In the genomic region with DNA sequence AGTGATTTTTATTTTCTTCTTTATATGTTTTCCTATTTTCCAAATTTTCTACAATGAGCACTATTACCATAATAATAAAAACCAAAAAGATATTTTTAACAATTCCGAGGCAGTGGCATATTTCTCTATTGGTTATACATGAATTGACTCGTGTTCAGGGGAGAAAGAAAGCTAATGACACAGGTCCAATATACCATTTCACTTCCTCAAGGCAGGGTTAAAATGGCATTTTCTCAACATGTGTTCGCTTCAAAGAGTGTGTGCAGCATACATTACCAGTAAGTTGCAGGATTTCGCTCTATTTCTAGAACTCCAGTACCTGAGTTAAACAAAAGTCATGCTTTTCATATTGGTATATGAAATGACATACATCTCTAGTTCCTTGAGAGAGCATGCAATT, we compare ENCODE assay signal across 9 cellular contexts.
"Had no signal": no experiment of that assay in that cellular context is flagged by ENCODE, and none has a peak within 500 bp of the region (broad histone marks: within the 10 kb centered on the region; RNA-seq: fewer than 3 reads in every experiment).

No MANE protein-coding gene starts in this region.

- H3K36me3 Mint-ChIP-seq: IgD-negative memory B cell had no signal

- H3K4me1 Mint-ChIP-seq: GM23338, H9, IgD-negative memory B cell had no signal

- H3K4me2 ChIP-seq: GM23338 had no signal

- H3K4me3 Mint-ChIP-seq: GM23338, H9, IgD-negative memory B cell had no signal

- DNase-seq: H9, HCEC 1CT, KG1 had no signal

- H3K27ac Mint-ChIP-seq: GM23338, H9 had no signal

- ATAC-seq: GM23338, HepG2 had no signal

- H3K4me3 ChIP-seq: GM23338 had no signal

- H3K9me3 Mint-ChIP-seq: GM23338 had no signal

- FAIRE-seq: H1, H54, HepG2, HTR-8/SVneo had no signal
